ENCODE assay signal across 8 cellular contexts in the genomic region with DNA sequence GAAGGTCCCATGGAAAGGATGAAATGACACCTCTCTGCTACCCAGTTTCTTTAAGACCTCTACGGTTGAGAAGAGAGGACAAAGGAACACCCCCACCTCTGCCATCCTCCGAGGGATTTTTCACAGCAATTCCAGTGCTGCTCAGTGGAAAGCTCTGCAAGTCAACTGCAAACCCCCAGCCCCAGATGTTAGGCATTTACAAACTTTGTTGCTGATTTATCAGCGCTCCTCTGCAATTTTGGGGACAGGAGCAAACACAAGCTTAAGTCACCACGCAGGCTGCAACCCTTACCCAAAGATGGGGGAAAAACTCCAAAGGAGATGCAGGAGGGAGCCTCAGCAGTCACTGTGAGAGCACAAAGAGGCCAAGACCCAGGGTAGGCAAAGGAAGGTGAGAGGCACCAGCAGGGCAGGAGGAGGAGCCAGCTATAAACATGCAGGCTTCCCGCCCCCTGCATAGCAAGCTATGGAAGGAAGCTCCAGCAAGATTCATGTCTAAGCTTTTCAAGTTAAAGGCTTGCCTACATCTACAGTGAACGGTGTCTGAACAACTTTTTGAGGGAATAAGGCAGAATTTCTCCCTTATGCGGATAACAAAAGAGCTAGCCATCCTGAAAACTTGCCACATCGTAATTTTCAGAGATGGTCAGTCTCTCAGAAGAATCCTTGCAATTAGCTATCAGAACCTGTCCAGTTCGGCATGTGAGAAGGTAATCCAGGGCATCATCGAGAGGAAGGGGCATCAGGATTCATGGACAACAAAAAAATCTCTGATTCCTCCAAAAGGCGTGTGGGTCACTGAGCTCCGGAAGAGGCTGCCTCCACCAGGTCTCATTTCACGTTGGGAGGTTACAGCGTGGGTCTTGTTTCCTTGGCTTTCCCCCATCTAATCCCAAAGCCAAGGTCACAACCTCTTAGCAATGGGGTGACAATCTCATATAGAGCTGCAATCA. TPM values are rescaled to one million over a fixed set of nuclear protein-coding genes. Genes with fewer than 3 reads are reported as not detected.
DNase-seq lines count a peak whose midpoint lies in the region; ATAC-seq and TF ChIP-seq lines count a peak whose summit lies in the region.

No MANE protein-coding gene starts in this region.

- no peak for ATAC-seq in HG03045 (IDR thresholded peaks at IDR 0.05; ENCODE audit: unreplicated experiment)

- no peaks in the 10 kb centered on the region for H3K27me3 ChIP-seq in endodermal cell (ENCODE audit: control insufficient read depth, insufficient read depth, low read length, poor library complexity, severe bottlenecking)

- peak overlapping the region; percentile 92 for H3K27ac Mint-ChIP-seq in endodermal cell
- H3K27ac Mint-ChIP-seq in activated T-helper 2 cell treated with anti-CD3 and anti-CD28 coated beads, Interferon-gamma antibody, Interleukin-2, Interleukin-4, amounts not matched to agents 10 μg/mL and 5 μg/mL and 100 μg/mL, durations not matched to agents 14 hours and 24 hours and 36 hours, result no peak overlapping the region

- no peaks in the 10 kb centered on the region for H3K9me3 ChIP-seq in endodermal cell (ENCODE audit: control insufficient read depth, low read length)

- peak overlapping the region; percentile 11; the same call in 1 of the 2 replicates for H3K4me3 ChIP-seq in GM08714 (ENCODE audit: low read length)
- peak overlapping the region; percentile 92 for H3K4me3 ChIP-seq in endodermal cell (ENCODE audit: low read length)
- peak overlapping the region; percentile 11 for H3K4me3 ChIP-seq in retinal pigment epithelial cell (ENCODE audit: low read length)

- H3K9ac ChIP-seq in endodermal cell (ENCODE audit: extremely low read depth, low read length, poor library complexity, severe bottlenecking), result no peak overlapping the region

- H3K4me1 Mint-ChIP-seq in endodermal cell, result peaks cover 65% of the 10 kb centered on the region
- peaks cover 60% of the 10 kb centered on the region for H3K4me1 Mint-ChIP-seq in activated T-helper 2 cell treated with anti-CD3 and anti-CD28 coated beads, Interferon-gamma antibody, Interleukin-2, Interleukin-4, amounts not matched to agents 10 μg/mL and 5 μg/mL and 100 μg/mL, durations not matched to agents 14 hours and 24 hours and 36 hours (ENCODE audit: low read depth)

- no peaks in the 10 kb centered on the region for H3K27me3 Mint-ChIP-seq in endodermal cell (ENCODE audit: insufficient read depth)
- H3K27me3 Mint-ChIP-seq in activated T-helper 2 cell treated with anti-CD3 and anti-CD28 coated beads, Interferon-gamma antibody, Interleukin-2, Interleukin-4, amounts not matched to agents 10 μg/mL and 5 μg/mL and 100 μg/mL, durations not matched to agents 14 hours and 24 hours and 36 hours (ENCODE audit: low read depth), result no peaks in the 10 kb centered on the region

- H3K36me3 Mint-ChIP-seq in endodermal cell (ENCODE audit: low read depth), result peaks cover 5% of the 10 kb centered on the region
- H3K36me3 Mint-ChIP-seq in activated T-helper 2 cell treated with anti-CD3 and anti-CD28 coated beads, Interferon-gamma antibody, Interleukin-2, Interleukin-4, amounts not matched to agents 10 μg/mL and 5 μg/mL and 100 μg/mL, durations not matched to agents 14 hours and 24 hours and 36 hours (ENCODE audit: low read depth), result peaks cover 8% of the 10 kb centered on the region

- H3K4me1 ChIP-seq in endodermal cell (ENCODE audit: control insufficient read depth, insufficient read depth, low read length), result peaks cover 27% of the 10 kb centered on the region

- no peaks in the 10 kb centered on the region for H3K9me3 Mint-ChIP-seq in endodermal cell
- no peaks in the 10 kb centered on the region for H3K9me3 Mint-ChIP-seq in activated T-helper 2 cell treated with anti-CD3 and anti-CD28 coated beads, Interferon-gamma antibody, Interleukin-2, Interleukin-4, amounts not matched to agents 10 μg/mL and 5 μg/mL and 100 μg/mL, durations not matched to agents 14 hours and 24 hours and 36 hours

- peak; percentile 27 for DNase-seq in SK-N-DZ (ENCODE audit: low spot score)
- peak; percentile 90 for DNase-seq in endodermal cell
- DNase-seq in retinal pigment epithelial cell (ENCODE audit: low read depth), result no peak
- no peak for DNase-seq in activated T-helper 2 cell treated with anti-CD3 and anti-CD28 coated beads, Interferon-gamma antibody, Interleukin-2, Interleukin-4, amounts not matched to agents 10 μg/mL and 5 μg/mL and 100 μg/mL, durations not matched to agents 14 hours and 24 hours and 36 hours (ENCODE audit: low spot score)
- DNase-seq in cortex of kidney (lab: John Stamatoyannopoulos, UW), result no peak
- no peak for DNase-seq in NCI-H1417 (lab: John Stamatoyannopoulos, UW)

- intact Hi-C loops in activated T-helper 2 cell treated with anti-CD3 and anti-CD28 coated beads, Interferon-gamma antibody, Interleukin-2, Interleukin-4, amounts not matched to agents 10 μg/mL and 5 μg/mL and 100 μg/mL, durations not matched to agents 14 hours and 24 hours and 36 hours (cut with micrococcal nuclease), result no loop called here

- H3K36me3 ChIP-seq in endodermal cell (ENCODE audit: control insufficient read depth, insufficient read depth, low read length), result peaks cover 13% of the 10 kb centered on the region

- H3K27ac ChIP-seq in endodermal cell (ENCODE audit: low read depth, low read length), result peak overlapping the region; percentile 26

- TF ChIP-seq CTCF in endodermal cell (conservative IDR thresholded peaks at IDR 0.05), result no peak
- TF ChIP-seq CTCF in retinal pigment epithelial cell (conservative IDR thresholded peaks at IDR 0.05; ENCODE audit: low read depth, low read length), result no peak

- WGBS in endodermal cell (ENCODE audit: insufficient coverage in 1 of 2, insufficient read length in 1 of 2), 2 experiments, result 48 to 53% methylated on average over 14 of the region's 14 CpGs

- peak overlapping the region; percentile 76 for H3K4me3 Mint-ChIP-seq in endodermal cell
- no peak overlapping the region for H3K4me3 Mint-ChIP-seq in activated T-helper 2 cell treated with anti-CD3 and anti-CD28 coated beads, Interferon-gamma antibody, Interleukin-2, Interleukin-4, amounts not matched to agents 10 μg/mL and 5 μg/mL and 100 μg/mL, durations not matched to agents 14 hours and 24 hours and 36 hours (ENCODE audit: low read depth)

RNA-seq across cellular contexts. Expression of gene CTDSP2, which starts 3.9 kb away (rescaled TPM):
- 43.8 and 49.4 TPM in 2 replicates for polyA plus RNA-seq in SK-N-DZ (2014; cell fraction: cytosol; rRNA removed)
- polyA plus RNA-seq in SK-N-DZ (2014; cell fraction: nucleus; rRNA removed), result 45.8 and 57.4 TPM in 2 replicates
- 100 to 1,000 TPM; 137 to 148 TPM for total RNA-seq in endodermal cell
- 100 TPM for polyA plus RNA-seq in endodermal cell (2013, experiment 1 of 2)
- polyA plus RNA-seq in endodermal cell (2013, experiment 2 of 2), result 87.4 TPM
- total RNA-seq in activated T-helper 2 cell treated with anti-CD3 and anti-CD28 coated beads, Interferon-gamma antibody, Interleukin-2, Interleukin-4, amounts not matched to agents 10 μg/mL and 5 μg/mL and 100 μg/mL, durations not matched to agents 14 hours and 24 hours and 36 hours, result 62.5 and 65.2 TPM in 2 replicates

RNA-seq across cellular contexts. Expression of gene AVIL, which starts 24.1 kb away (rescaled TPM):
- polyA plus RNA-seq in SK-N-DZ (2014; cell fraction: cytosol; rRNA removed), result 0.63 and 1.1 TPM in 2 replicates
- 4.4 and 4.9 TPM in 2 replicates for polyA plus RNA-seq in SK-N-DZ (2014; cell fraction: nucleus; rRNA removed)
- 1 to 10 TPM in 1 of 2 donors, under 1 TPM in 1; 0.22 to 1.7 TPM for total RNA-seq in endodermal cell
- 0.68 TPM for polyA plus RNA-seq in endodermal cell (2013, experiment 1 of 2)
- 0.50 TPM for polyA plus RNA-seq in endodermal cell (2013, experiment 2 of 2)
- 0.37 and 0.50 TPM in 2 replicates for total RNA-seq in activated T-helper 2 cell treated with anti-CD3 and anti-CD28 coated beads, Interferon-gamma antibody, Interleukin-2, Interleukin-4, amounts not matched to agents 10 μg/mL and 5 μg/mL and 100 μg/mL, durations not matched to agents 14 hours and 24 hours and 36 hours

Comparison
In these comparisons a context has a peak if more than half of its experiments do, and no peak if none do; other contexts are left out.
1. H3K4me3 ChIP-seq: peak in every context shown above with its lines; median percentile 92 in endodermal cell; 11 in GM08714; 11 in retinal pigment epithelial cell.
2. DNase-seq: peak in SK-N-DZ (single experiment) and endodermal cell (single experiment); none in retinal pigment epithelial cell (single experiment), activated T-helper 2 cell treated with anti-CD3 and anti-CD28 coated beads, Interferon-gamma antibody, Interleukin-2, Interleukin-4, amounts not matched to agents 10 μg/mL and 5 μg/mL and 100 μg/mL, durations not matched to agents 14 hours and 24 hours and 36 hours (single experiment), cortex of kidney (single experiment) and NCI-H1417 (0 of 3).